In genomic region chr22:17773606-17774205, GRCh38 we compare ENCODE assay signal across 8 cellular contexts. TPM values are rescaled to one million over a fixed set of nuclear protein-coding genes. Genes with fewer than 3 reads are reported as not detected.
DNase-seq lines count a peak whose midpoint lies in the region; ATAC-seq, FAIRE-seq and TF ChIP-seq lines count a peak whose summit lies in the region.

No MANE protein-coding gene starts in this region.

- H3K27ac ChIP-seq in HCT116 (ENCODE audit: low read depth, low read length): peak overlapping the region; percentile 87; the same call in 1 of the 2 replicates
- H3K27ac ChIP-seq in endothelial cell of umbilical vein (ENCODE audit: insufficient read depth, low read depth, low read length): peak overlapping the region; percentile 34
- peak overlapping the region; percentile 25 for H3K27ac ChIP-seq in temporal lobe (ENCODE audit: low read depth, low read length)

- dilution Hi-C loops in endothelial cell of umbilical vein (cut with MboI; ENCODE audit: extremely low pct_ligation_motif_present, low sequenced_read_pairs): no loop called here

- H3K9me2 ChIP-seq in HCT116 (ENCODE audit: insufficient read depth): no peaks in the 10 kb centered on the region

- H4K20me1 ChIP-seq in HCT116 (ENCODE audit: insufficient read depth): no peaks in the 10 kb centered on the region
- H4K20me1 ChIP-seq in endothelial cell of umbilical vein (replicated peaks; ENCODE audit: control insufficient read depth, extremely low read depth, insufficient read depth, low read length): no peaks in the 10 kb centered on the region

- POLR2A ChIA-PET in HCT116 (lab: Charles Lee) (interaction anchor here (1.2 kb wide), 1 partner anchor 31 kb away, joined by 3 read pairs; no protein-coding TSS in a partner anchor), endothelial cell of umbilical vein (lab: Charles Lee) (no interaction called here)

- RAD21 ChIA-PET in HCT116 (lab: Charles Lee; ENCODE audit: low non-redundant PET in 1 of 2, low total read pairs in 2 of 2, uncharacterized antibody in 2 of 2, unreplicated experiment in 2 of 2): no interaction called here

- H3K4me1 Mint-ChIP-seq in activated CD8-positive, alpha-beta memory T cell treated with anti-CD3 and anti-CD28 coated beads, Interleukin-2, amount 10 ng/mL, durations not matched to agents 7 days and 5 days: peaks cover 45% of the 10 kb centered on the region
- H3K4me1 Mint-ChIP-seq in naive B cell: peaks cover 54 to 80% (median 66%) of the 10 kb centered on the region in 3 donors

- no peak for TF ChIP-seq RAD21 in HCT116 (IDR thresholded peaks at IDR 0.05; ENCODE audit: low read depth)

- peak overlapping the region; percentile 65 to 86 for H3K4me3 ChIP-seq in HCT116 (replicated peaks in 1 of 2; ENCODE audit: low read depth in 1 of 2, low read length in 2 of 2)
- H3K4me3 ChIP-seq in endothelial cell of umbilical vein (replicated peaks in 1 of 3; ENCODE audit: insufficient read depth in 1 of 3, low read depth in 1 of 3, low read length in 3 of 3): peak overlapping the region; percentile 52 to 72 (median 59)

- DNase-seq in DMS53 (lab: John Stamatoyannopoulos, UW): peak; percentile 81
- DNase-seq in HCT116 (ENCODE audit: low read depth, low spot score): no peak
- DNase-seq in NCI-H345 (lab: John Stamatoyannopoulos, UW): peak; percentile 56
- DNase-seq in activated CD8-positive, alpha-beta memory T cell treated with anti-CD3 and anti-CD28 coated beads, Interleukin-2, amount 10 ng/mL, durations not matched to agents 7 days and 5 days: peak; percentile 81
- DNase-seq in endothelial cell of umbilical vein (ENCODE audit: low read depth, low spot score): peak; percentile 34
- DNase-seq in naive B cell: peak; percentile 63
- no peak for DNase-seq in inferior parietal cortex (ENCODE audit: extremely low spot score)

- peak overlapping the region; percentile 71 for H3K4me3 Mint-ChIP-seq in activated CD8-positive, alpha-beta memory T cell treated with anti-CD3 and anti-CD28 coated beads, Interleukin-2, amount 10 ng/mL, durations not matched to agents 7 days and 5 days
- peak overlapping the region; percentile 74 to 95 (median 89) for H3K4me3 Mint-ChIP-seq in naive B cell

- H2AFZ ChIP-seq in HCT116 (ENCODE audit: low read depth, low read length, poor library complexity, severe bottlenecking) (no peak overlapping the region), endothelial cell of umbilical vein (ENCODE audit: low read depth, low read length) (peak overlapping the region; percentile 70)

- no peaks in the 10 kb centered on the region for H3K27me3 ChIP-seq in HCT116 (ENCODE audit: insufficient read depth, low read length)
- H3K27me3 ChIP-seq in endothelial cell of umbilical vein (ENCODE audit: control insufficient read depth in 2 of 2, insufficient read depth in 2 of 2, low read length in 2 of 2): no peaks in the 10 kb centered on the region

- no peaks in the 10 kb centered on the region for H3K9me1 ChIP-seq in endothelial cell of umbilical vein (replicated peaks; ENCODE audit: control insufficient read depth, extremely low read depth, insufficient read depth, low read length)

- H3K79me2 ChIP-seq in HCT116 (ENCODE audit: insufficient read depth, low read length) (peaks cover 42% of the 10 kb centered on the region), endothelial cell of umbilical vein (ENCODE audit: control insufficient read depth, insufficient read depth, low read length) (peaks cover 33% of the 10 kb centered on the region)

- H3K36me3 Mint-ChIP-seq in activated CD8-positive, alpha-beta memory T cell treated with anti-CD3 and anti-CD28 coated beads, Interleukin-2, amount 10 ng/mL, durations not matched to agents 7 days and 5 days: peaks cover 3% of the 10 kb centered on the region
- H3K36me3 Mint-ChIP-seq in naive B cell: no peaks in the 10 kb centered on the region

- H3K9me3 ChIP-seq in HCT116 (ENCODE audit: control insufficient read depth in 1 of 2, insufficient read depth in 1 of 2, low read depth in 1 of 2, low read length in 2 of 2): no peaks in the 10 kb centered on the region
- H3K9me3 ChIP-seq in endothelial cell of umbilical vein (replicated peaks; ENCODE audit: control insufficient read depth, insufficient read depth, low read length): no peaks in the 10 kb centered on the region

- ATAC-seq in HCT116 (peak; percentile 76), naive B cell (ENCODE audit: low read depth in 2 of 2) (peak; percentile 30 to 40)
- ATAC-seq in activated CD8-positive, alpha-beta memory T cell treated with anti-CD3 and anti-CD28 coated beads, Interleukin-2, amount 10 ng/mL, durations not matched to agents 7 days and 5 days: peak; percentile 60

- intact Hi-C loops in HCT116 (cut with micrococcal nuclease) (no loop called here), endothelial cell of umbilical vein (cut with micrococcal nuclease) (loop anchor here (10.0 kb wide), 1 partner anchor 139 kb away; the partner anchor contains the start of gene BCL2L13)

- H3K9me3 Mint-ChIP-seq in activated CD8-positive, alpha-beta memory T cell treated with anti-CD3 and anti-CD28 coated beads, Interleukin-2, amount 10 ng/mL, durations not matched to agents 7 days and 5 days (ENCODE audit: low read depth): no peaks in the 10 kb centered on the region
- no peaks in the 10 kb centered on the region for H3K9me3 Mint-ChIP-seq in naive B cell

- H3K4me2 ChIP-seq in HCT116 (ENCODE audit: low read length): peak overlapping the region; percentile 97
- peak overlapping the region; percentile 68 for H3K4me2 ChIP-seq in endothelial cell of umbilical vein (ENCODE audit: insufficient read depth, low read length)

- peaks cover 49% of the 10 kb centered on the region for H3K27me3 Mint-ChIP-seq in activated CD8-positive, alpha-beta memory T cell treated with anti-CD3 and anti-CD28 coated beads, Interleukin-2, amount 10 ng/mL, durations not matched to agents 7 days and 5 days
- H3K27me3 Mint-ChIP-seq in naive B cell: no peaks in the 10 kb centered on the region

- H3K9ac ChIP-seq in HCT116 (ENCODE audit: low read length) (peak overlapping the region; percentile 79), endothelial cell of umbilical vein (replicated peaks; ENCODE audit: extremely low read depth, insufficient read depth, low read length) (peak overlapping the region; percentile 81)

- H3K36me3 ChIP-seq in HCT116 (ENCODE audit: control insufficient read depth in 1 of 2, insufficient read depth in 2 of 2, low read length in 2 of 2) (no peaks in the 10 kb centered on the region), endothelial cell of umbilical vein (ENCODE audit: control insufficient read depth in 2 of 2, extremely low read depth in 1 of 2, insufficient read depth in 2 of 2, low read length in 2 of 2) (no peaks in the 10 kb centered on the region)

- BruUV-seq in HCT116 (replicated peaks; lab: Mats Ljungman, UMichigan): no TSS peak
- BruUV-seq in endothelial cell of umbilical vein (replicated peaks; lab: Mats Ljungman, UMichigan): no TSS peak

- TF ChIP-seq CTCF in HCT116 (IDR thresholded peaks at IDR 0.05 in 2 of 3, conservative IDR thresholded peaks at IDR 0.05 in 1 of 3; ENCODE audit: borderline replicate concordance in 1 of 3, insufficient read depth in 1 of 3, low read depth in 2 of 3, low read length in 2 of 3): no peak
- TF ChIP-seq CTCF in endothelial cell of umbilical vein (IDR thresholded peaks at IDR 0.05; ENCODE audit: extremely low read depth in 1 of 2, insufficient read depth in 1 of 2, low read depth in 1 of 2, low read length in 2 of 2): no peak

- peaks cover 19 to 21% of the 10 kb centered on the region in 2 experiments for H3K4me1 ChIP-seq in HCT116 (ENCODE audit: control insufficient read depth in 1 of 2, insufficient read depth in 2 of 2, low read length in 2 of 2)
- H3K4me1 ChIP-seq in endothelial cell of umbilical vein (ENCODE audit: control insufficient read depth, extremely low read depth, insufficient read depth, low read length): peaks cover 13% of the 10 kb centered on the region

- FAIRE-seq in endothelial cell of umbilical vein (lab: Jason Lieb, UNC): no peak

- CTCF ChIA-PET in HCT116 (lab: Charles Lee): interaction anchor here (1.1 to 1.3 kb wide), 2 partner anchors 11 to 303 kb away, joined by 5 to 8 read pairs; no protein-coding TSS in a partner anchor
- CTCF ChIA-PET in activated CD8-positive, alpha-beta memory T cell treated with anti-CD3 and anti-CD28 coated beads, Interleukin-2, amount 10 ng/mL, durations not matched to agents 7 days and 5 days (lab: Charles Lee): interaction anchor here (1.4 to 5.4 kb wide), 4 partner anchors 10 to 30 kb away, joined by 3 to 28 read pairs (median 6); no protein-coding TSS in a partner anchor
- CTCF ChIA-PET in endothelial cell of umbilical vein (lab: Charles Lee): interaction anchor here (0.6 to 2.0 kb wide), 9 partner anchors 12 to 304 kb away, joined by 3 to 9 read pairs (median 4); partner anchors contain the start of gene PEX26

- no peak overlapping the region for H3K27ac Mint-ChIP-seq in activated CD8-positive, alpha-beta memory T cell treated with anti-CD3 and anti-CD28 coated beads, Interleukin-2, amount 10 ng/mL, durations not matched to agents 7 days and 5 days
- H3K27ac Mint-ChIP-seq in naive B cell: peak overlapping the region; percentile 90 to 99 (median 96)

- peak; percentile 2 for TF ChIP-seq POLR2A in HCT116 (IDR thresholded peaks at IDR 0.05; ENCODE audit: borderline replicate concordance, extremely low read depth, insufficient read depth, insufficient read length)
- TF ChIP-seq POLR2A in endothelial cell of umbilical vein (IDR thresholded peaks at IDR 0.05; ENCODE audit: low read depth, low read length): no peak

TF ChIP-seq in HCT116, 20 proteins besides CTCF, POLR2A, EP300 and RAD21:
- TF ChIP-seq TCF7L2 (IDR thresholded peaks at IDR 0.05; ENCODE audit: borderline replicate concordance, extremely low read depth, insufficient read depth, insufficient read length): peak; percentile 47
- no peak for TF ChIP-seq JUND (IDR thresholded peaks at IDR 0.05)

TF ChIP-seq in endothelial cell of umbilical vein, 7 proteins besides CTCF, POLR2A, EP300 and RAD21 (continues in another document):
- TF ChIP-seq MYC (IDR thresholded peaks at IDR 0.05; ENCODE audit: low read depth, low read length) (peak; percentile 20), GATA2 (IDR thresholded peaks at IDR 0.05; ENCODE audit: insufficient read depth, insufficient read length, low read depth, low read length) (no peak)

RNA-seq across cellular contexts. Expression of gene BID, which starts 0.6 kb away (rescaled TPM):
- total RNA-seq in HCT116 (2021; ENCODE audit: unreplicated experiment) (58.2 TPM), endothelial cell of umbilical vein (39.0 and 48.2 TPM in 2 replicates), temporal lobe (39.8 TPM)
- polyA plus RNA-seq in HCT116 (2012): 65.1 and 82.9 TPM in 2 replicates
- total RNA-seq in activated CD8-positive, alpha-beta memory T cell treated with anti-CD3 and anti-CD28 coated beads, Interleukin-2, amount 10 ng/mL, durations not matched to agents 7 days and 5 days: 10 to 100 TPM; 16.4 to 29.2 TPM
- polyA plus RNA-seq in endothelial cell of umbilical vein (119 and 183 TPM in 2 replicates), naive B cell (ENCODE audit: low read depth in 6 of 6) (10 to 100 TPM; 18.2 to 29.9 (median 23.1) TPM)
- polyA plus RNA-seq in endothelial cell of umbilical vein (2011; cell fraction: cytosol; rRNA removed): 109 and 130 TPM in 2 replicates
- polyA plus RNA-seq in endothelial cell of umbilical vein (2011; cell fraction: nucleus; rRNA removed): 50.2 and 53.6 TPM in 2 replicates
- 48.7 and 50.2 TPM in 2 replicates for polyA plus RNA-seq in endothelial cell of umbilical vein (2012)
- 33.5 and 41.2 TPM in 2 replicates for polyA minus RNA-seq in endothelial cell of umbilical vein
- 14.5 TPM for polyA minus RNA-seq in endothelial cell of umbilical vein (2011; cell fraction: cytosol; rRNA and poly(A)+ RNA removed)
- 8.9 and 10.2 TPM in 2 replicates for polyA minus RNA-seq in endothelial cell of umbilical vein (2011; cell fraction: nucleus; rRNA and poly(A)+ RNA removed)

Comparison
In these comparisons a context has a peak if more than half of its experiments do, and no peak if none do; other contexts are left out.
1. DNase-seq: peak in DMS53 (single experiment), NCI-H345 (single experiment), activated CD8-positive, alpha-beta memory T cell treated with anti-CD3 and anti-CD28 coated beads, Interleukin-2, amount 10 ng/mL, durations not matched to agents 7 days and 5 days (single experiment), endothelial cell of umbilical vein (single experiment) and naive B cell (single experiment); none in HCT116 (single experiment) and inferior parietal cortex (single experiment).
2. H3K27ac ChIP-seq: peak in every context shown above with its lines; median percentile 87 in HCT116; 34 in endothelial cell of umbilical vein; 25 in temporal lobe.
3. Peak in every context shown above with its lines, with median percentiles within 50 percentile points of each other: ATAC-seq.